ENCODE assay signal across 8 cellular contexts in genomic region chr6:46129634-46130505, GRCh38. TPM values are rescaled to one million over a fixed set of nuclear protein-coding genes. Genes with fewer than 3 reads are reported as not detected.
DNase-seq lines count a peak whose midpoint lies in the region; ATAC-seq and TF ChIP-seq lines count a peak whose summit lies in the region.

ENPP4 (plus strand) TSS chr6:46129989; CDS start chr6:46139584, 9,595 bp downstream.

- no peak within 1 kb of the TSS for H4K91ac ChIP-seq in IMR-90 (ENCODE audit: insufficient read depth, low read depth, low read length)

- H4K20me1 ChIP-seq in IMR-90 (ENCODE audit: insufficient read depth, low read length): no peaks in the 10 kb centered on the region

- in situ Hi-C loops in IMR-90 (cut with MboI; ENCODE audit: low sequenced_read_pairs): no loop called here

- H3K4me3 Mint-ChIP-seq in activated T-helper 2 cell treated with anti-CD3 and anti-CD28 coated beads, Interferon-gamma antibody, Interleukin-2, Interleukin-4, amounts not matched to agents 10 μg/mL and 5 μg/mL and 100 μg/mL, durations not matched to agents 14 hours and 24 hours and 36 hours (ENCODE audit: low read depth): peak within 1 kb of the TSS; percentile 90
- H3K4me3 Mint-ChIP-seq in nephron: peak within 1 kb of the TSS; percentile 86 to 94 (median 91)

- intact Hi-C loops in IMR-90 (cut with micrococcal nuclease): no loop called here
- intact Hi-C loops in activated T-helper 2 cell treated with anti-CD3 and anti-CD28 coated beads, Interferon-gamma antibody, Interleukin-2, Interleukin-4, amounts not matched to agents 10 μg/mL and 5 μg/mL and 100 μg/mL, durations not matched to agents 14 hours and 24 hours and 36 hours (cut with micrococcal nuclease): loop anchor here (2.0 to 5.0 kb wide), 3 partner anchors 39 to 119 kb away; no protein-coding TSS in a partner anchor

- H2BK120ac ChIP-seq in IMR-90 (ENCODE audit: low read depth, low read length): no peak within 1 kb of the TSS

- peak within 1 kb of the TSS; percentile 7; the same call in 1 of the 2 replicates for H3K4me3 ChIP-seq in IMR-90 (ENCODE audit: insufficient read depth, low read depth, low read length)
- peak within 1 kb of the TSS; percentile 60 to 87 (median 78) for H3K4me3 ChIP-seq in Peyer's patch

- BruUV-seq in IMR-90 (replicated peaks; lab: Mats Ljungman, UMichigan): no TSS peak

- TF ChIP-seq CTCF in IMR-90 (conservative IDR thresholded peaks at IDR 0.05; ENCODE audit: low read depth, low read length): no peak
- peak in 1 of 6 experiments; percentile 1 for TF ChIP-seq CTCF in Peyer's patch (IDR thresholded peaks at IDR 0.05)
- no peak for TF ChIP-seq CTCF in nephron (IDR thresholded peaks at IDR 0.05; ENCODE audit: unreplicated experiment in 3 of 3)

- POLR2A ChIA-PET in IMR-90 (lab: Charles Lee; ENCODE audit: unreplicated experiment): no interaction called here

- H3K79me1 ChIP-seq in IMR-90 (ENCODE audit: low read depth in 1 of 2, low read length in 2 of 2): no peaks in the 10 kb centered on the region

- TF ChIP-seq RAD21 in IMR-90 (IDR thresholded peaks at IDR 0.05; ENCODE audit: low read length): no peak

- peak within 1 kb of the TSS; percentile 67 for H2AFZ ChIP-seq in IMR-90 (replicated peaks; ENCODE audit: low read length, poor library complexity)

- no peak within 1 kb of the TSS for H2AK5ac ChIP-seq in IMR-90 (ENCODE audit: low read depth, low read length)

- H4K5ac ChIP-seq in IMR-90 (ENCODE audit: low read depth, low read length): no peak within 1 kb of the TSS

- no peaks in the 10 kb centered on the region for H3K9me1 ChIP-seq in IMR-90 (ENCODE audit: insufficient read depth, low read length)

- no peak within 1 kb of the TSS for H3K14ac ChIP-seq in IMR-90 (replicated peaks; ENCODE audit: low read depth, low read length)

- H3K9me3 Mint-ChIP-seq in activated T-helper 2 cell treated with anti-CD3 and anti-CD28 coated beads, Interferon-gamma antibody, Interleukin-2, Interleukin-4, amounts not matched to agents 10 μg/mL and 5 μg/mL and 100 μg/mL, durations not matched to agents 14 hours and 24 hours and 36 hours: no peaks in the 10 kb centered on the region
- peaks cover 5% of the 10 kb centered on the region for H3K9me3 Mint-ChIP-seq in nephron

- H2BK20ac ChIP-seq in IMR-90 (ENCODE audit: low read depth, low read length): no peak within 1 kb of the TSS

- H3K23ac ChIP-seq in IMR-90 (ENCODE audit: low read depth, low read length): no peak within 1 kb of the TSS

- no peaks in the 10 kb centered on the region for H3K36me3 ChIP-seq in IMR-90 (ENCODE audit: control insufficient read depth, insufficient read depth, low read length)
- no peaks in the 10 kb centered on the region for H3K36me3 ChIP-seq in Peyer's patch

- H3K27ac ChIP-seq in IMR-90 (ENCODE audit: insufficient read depth, low read length) (no peak within 1 kb of the TSS), Peyer's patch (peak within 1 kb of the TSS; percentile 76 to 84 (median 79))

- 1% methylated on average over 10 of the region's 61 CpGs; no CpG with 5 or more reads in 1 of the 2 experiments for WGBS in IMR-90 (ENCODE audit: extremely low coverage in 2 of 2, insufficient read length in 1 of 2), 2 experiments

- peak; percentile 91 for DNase-seq in DMS 273 treated with DMSO at 0.1 percent for 48 hours (lab: John Stamatoyannopoulos, UW)
- peak; percentile 23 for DNase-seq in IMR-90
- peak; percentile 84 to 95 (median 89) for DNase-seq in Peyer's patch
- DNase-seq in activated T-helper 2 cell treated with anti-CD3 and anti-CD28 coated beads, Interferon-gamma antibody, Interleukin-2, Interleukin-4, amounts not matched to agents 10 μg/mL and 5 μg/mL and 100 μg/mL, durations not matched to agents 14 hours and 24 hours and 36 hours (ENCODE audit: low spot score): peak; percentile 88
- peak; percentile 41 for DNase-seq in fibroblast of the conjunctiva (ENCODE audit: low read depth)
- DNase-seq in stimulated activated naive CD8-positive, alpha-beta T cell treated with anti-CD3 and anti-CD28 coated beads, Interleukin-15, Interleukin-2, amounts not matched to agents 100 U/mL and 50 U/mL, for 24 hours: peak; percentile 87

- no peak within 1 kb of the TSS for H2AK9ac ChIP-seq in IMR-90 (replicated peaks; ENCODE audit: low read depth, low read length, poor library complexity)

- H3K4me1 ChIP-seq in IMR-90 (ENCODE audit: control insufficient read depth, insufficient read depth, low read length) (no peaks in the 10 kb centered on the region), Peyer's patch (no peaks in the 10 kb centered on the region)

- no peak within 1 kb of the TSS for H3K4ac ChIP-seq in IMR-90 (ENCODE audit: low read depth, low read length)

- no peak within 1 kb of the TSS for H2BK5ac ChIP-seq in IMR-90 (ENCODE audit: low read depth, low read length, poor library complexity, severe bottlenecking)

- no peak within 1 kb of the TSS for H3K56ac ChIP-seq in IMR-90 (ENCODE audit: extremely low read depth, insufficient read depth, low read length)

- H3K18ac ChIP-seq in IMR-90 (ENCODE audit: low read depth, low read length): no peak within 1 kb of the TSS

- H3K27me3 Mint-ChIP-seq in activated T-helper 2 cell treated with anti-CD3 and anti-CD28 coated beads, Interferon-gamma antibody, Interleukin-2, Interleukin-4, amounts not matched to agents 10 μg/mL and 5 μg/mL and 100 μg/mL, durations not matched to agents 14 hours and 24 hours and 36 hours (ENCODE audit: low read depth): peaks cover 11% of the 10 kb centered on the region
- H3K27me3 Mint-ChIP-seq in nephron (ENCODE audit: low read depth): peaks cover 29% of the 10 kb centered on the region

- dilution Hi-C loops in IMR-90 (cut with HindIII; ENCODE audit: low sequenced_read_pairs, unreplicated experiment): no loop called here

- peaks cover 5% of the 10 kb centered on the region for H3K27me3 ChIP-seq in IMR-90 (ENCODE audit: control insufficient read depth, insufficient read depth, low read length)
- H3K27me3 ChIP-seq in Peyer's patch: no peaks in the 10 kb centered on the region

- no peak within 1 kb of the TSS for H2BK15ac ChIP-seq in IMR-90 (ENCODE audit: low read depth, low read length)

- TF ChIP-seq POLR2A in IMR-90 (IDR thresholded peaks at IDR 0.05; ENCODE audit: low read depth, low read length) (no peak), Peyer's patch (IDR thresholded peaks at IDR 0.05) (peak; percentile 80 to 86)

- no peak within 1 kb of the TSS for H4K8ac ChIP-seq in IMR-90 (ENCODE audit: low read depth in 2 of 2, low read length in 2 of 2)

- ATAC-seq in GM21515 (IDR thresholded peaks at IDR 0.05; ENCODE audit: unreplicated experiment): peak; percentile 97
- peak; percentile 90 for ATAC-seq in IMR-90 (ENCODE audit: low read depth)
- peak; percentile 100 for ATAC-seq in stimulated activated naive CD8-positive, alpha-beta T cell treated with anti-CD3 and anti-CD28 coated beads, Interleukin-15, Interleukin-2, amounts not matched to agents 100 U/mL and 50 U/mL, for 24 hours

- no peak within 1 kb of the TSS for H3K4me2 ChIP-seq in IMR-90 (ENCODE audit: low read depth, low read length)

- H3K27ac Mint-ChIP-seq in activated T-helper 2 cell treated with anti-CD3 and anti-CD28 coated beads, Interferon-gamma antibody, Interleukin-2, Interleukin-4, amounts not matched to agents 10 μg/mL and 5 μg/mL and 100 μg/mL, durations not matched to agents 14 hours and 24 hours and 36 hours: peak within 1 kb of the TSS; percentile 51
- H3K27ac Mint-ChIP-seq in nephron: peak within 1 kb of the TSS in 2 of 3 experiments; percentile 32 to 61

- H3K9ac ChIP-seq in IMR-90 (ENCODE audit: low read depth, low read length): no peak within 1 kb of the TSS

- H3K9me3 ChIP-seq in IMR-90 (ENCODE audit: control insufficient read depth, insufficient read depth, low read length): no peaks in the 10 kb centered on the region
- no peaks in the 10 kb centered on the region for H3K9me3 ChIP-seq in Peyer's patch

- H3K36me3 Mint-ChIP-seq in activated T-helper 2 cell treated with anti-CD3 and anti-CD28 coated beads, Interferon-gamma antibody, Interleukin-2, Interleukin-4, amounts not matched to agents 10 μg/mL and 5 μg/mL and 100 μg/mL, durations not matched to agents 14 hours and 24 hours and 36 hours (ENCODE audit: low read depth): peaks cover 3% of the 10 kb centered on the region
- no peaks in the 10 kb centered on the region for H3K36me3 Mint-ChIP-seq in nephron (ENCODE audit: low read depth)

- CTCF ChIA-PET in IMR-90 (lab: Yijun Ruan, JAX): no interaction called here

- H3K4me1 Mint-ChIP-seq in activated T-helper 2 cell treated with anti-CD3 and anti-CD28 coated beads, Interferon-gamma antibody, Interleukin-2, Interleukin-4, amounts not matched to agents 10 μg/mL and 5 μg/mL and 100 μg/mL, durations not matched to agents 14 hours and 24 hours and 36 hours (ENCODE audit: low read depth): peaks cover 18% of the 10 kb centered on the region
- H3K4me1 Mint-ChIP-seq in nephron: peaks cover 6% of the 10 kb centered on the region

TF ChIP-seq in IMR-90, 13 proteins besides CTCF, POLR2A, EP300 and RAD21 (continues in another document):
- no peak for TF ChIP-seq FOS (IDR thresholded peaks at IDR 0.05; ENCODE audit: low read depth, low read length)
- no peak for TF ChIP-seq RFX5 (IDR thresholded peaks at IDR 0.05; ENCODE audit: low read depth, low read length)
- TF ChIP-seq RCOR1 (IDR thresholded peaks at IDR 0.05; ENCODE audit: insufficient replicate concordance, low read length): no peak
- TF ChIP-seq ELK1 (IDR thresholded peaks at IDR 0.05; ENCODE audit: borderline replicate concordance, low read depth, low read length): no peak
- no peak for TF ChIP-seq MAZ (IDR thresholded peaks at IDR 0.05; ENCODE audit: borderline replicate concordance, low read depth, low read length)
- TF ChIP-seq SMC3 (IDR thresholded peaks at IDR 0.05; ENCODE audit: low read depth, low read length): no peak
- TF ChIP-seq MXI1 (IDR thresholded peaks at IDR 0.05; ENCODE audit: borderline replicate concordance, low read depth, low read length): no peak

RNA-seq across cellular contexts. Expression of gene ENPP4, which starts in this region (rescaled TPM):
- under 0.01 TPM in 2 replicates for total RNA-seq in IMR-90 (2012; rRNA removed)
- polyA plus RNA-seq in IMR-90 (2012; rRNA removed): 0.03 and 0.04 TPM in 2 replicates
- not detected in 2 replicates for polyA plus RNA-seq in IMR-90 (2012; cell fraction: cytosol; rRNA removed)
- polyA plus RNA-seq in IMR-90 (2012; cell fraction: nucleus; rRNA removed; ENCODE audit: low replicate concordance): 0.03 TPM in 1 of 2 replicates, not detected in the other
- total RNA-seq in Peyer's patch: 10 to 100 TPM in 3 of 4 donors, 1 to 10 TPM in 1; 4.1 to 22.6 (median 14.1) TPM
- 5.4 TPM in 2 replicates for total RNA-seq in activated T-helper 2 cell treated with anti-CD3 and anti-CD28 coated beads, Interferon-gamma antibody, Interleukin-2, Interleukin-4, amounts not matched to agents 10 μg/mL and 5 μg/mL and 100 μg/mL, durations not matched to agents 14 hours and 24 hours and 36 hours

Comparison
In these comparisons a context has a peak if more than half of its experiments do, and no peak if none do; other contexts are left out.
1. Peak in DNase-seq, ATAC-seq and H3K4me3 ChIP-seq in IMR-90; RNA of the gene not detected or under 1 TPM.
2. DNase-seq: peak in every context shown above with its lines; median percentile 91 in DMS 273 treated with DMSO at 0.1 percent for 48 hours; 89 in Peyer's patch; 88 in activated T-helper 2 cell treated with anti-CD3 and anti-CD28 coated beads, Interferon-gamma antibody, Interleukin-2, Interleukin-4, amounts not matched to agents 10 μg/mL and 5 μg/mL and 100 μg/mL, durations not matched to agents 14 hours and 24 hours and 36 hours; 87 in stimulated activated naive CD8-positive, alpha-beta T cell treated with anti-CD3 and anti-CD28 coated beads, Interleukin-15, Interleukin-2, amounts not matched to agents 100 U/mL and 50 U/mL, for 24 hours; 41 in fibroblast of the conjunctiva; 23 in IMR-90.